8 cellular contexts compared by ENCODE assay signal in the genomic region with DNA sequence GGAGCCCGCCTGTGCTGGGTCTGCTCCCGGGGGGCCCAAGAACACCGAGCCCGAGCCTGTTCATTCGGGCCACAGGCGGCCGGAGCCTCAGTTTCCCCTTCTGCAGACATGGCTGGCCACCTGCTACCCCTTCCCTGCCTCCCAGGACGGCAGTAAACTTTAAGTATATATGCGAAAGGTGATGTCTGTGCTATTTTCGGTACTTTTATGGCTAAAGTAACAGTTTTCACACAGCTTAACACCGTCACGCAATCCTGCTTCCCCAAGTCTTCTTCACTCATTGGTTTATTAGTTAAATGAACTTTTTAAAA. TPM values are rescaled to one million over a fixed set of nuclear protein-coding genes. Genes with fewer than 3 reads are reported as not detected.
DNase-seq lines count a peak whose midpoint lies in the region; ATAC-seq and TF ChIP-seq lines count a peak whose summit lies in the region.

No MANE protein-coding gene starts in this region.

- intact Hi-C loops in right cardiac atrium (cut with DNase I): no loop called here

- no peaks in the 10 kb centered on the region for H3K27me3 Mint-ChIP-seq in T-cell

- no peaks in the 10 kb centered on the region for H3K27me3 ChIP-seq in GM06990 (replicated peaks; ENCODE audit: control insufficient read depth, insufficient read depth, low read length)
- no peaks in the 10 kb centered on the region for H3K27me3 ChIP-seq in right cardiac atrium (ENCODE audit: control insufficient read depth, insufficient read depth)
- H3K27me3 ChIP-seq in stomach smooth muscle (ENCODE audit: control insufficient read depth in 1 of 2, insufficient read depth in 2 of 2, low read length in 2 of 2): no peaks in the 10 kb centered on the region

- CTCF ChIA-PET in HEK293 (lab: Yijun Ruan, JAX) (interaction anchor here (0.6 to 1.3 kb wide), 3 partner anchors 9 to 245 kb away, joined by 4 read pairs; partner anchors contain the start of gene ZCCHC4), T-cell (lab: Charles Lee) (interaction anchor here (0.6 to 2.3 kb wide), 6 partner anchors 9 to 65 kb away, joined by 3 to 9 read pairs (median 4); partner anchors contain the start of gene ZCCHC4 (in 2 of the 2))

- peak overlapping the region; percentile 66 to 87 for H3K27ac Mint-ChIP-seq in T-cell

- ATAC-seq in T-cell (replicated peaks in 1 of 4) (peak in 3 of 4 experiments; percentile 0 to 4 (median 1)), right cardiac atrium (peak in 1 of 2 donors; percentile 3)

- peaks cover 9% of the 10 kb centered on the region for H3K36me3 Mint-ChIP-seq in T-cell

- H3K4me3 ChIP-seq in GM06990 (replicated peaks; ENCODE audit: low read depth, low read length) (peak overlapping the region; percentile 89), HEK293 (ENCODE audit: low read depth, low read length) (peak overlapping the region; percentile 89), right cardiac atrium (ENCODE audit: low read length) (peak overlapping the region; percentile 99), stomach smooth muscle (ENCODE audit: low read length in 2 of 2) (peak overlapping the region; percentile 82 to 91)

- POLR2A ChIA-PET in HEK293 (lab: Yijun Ruan, JAX) (no interaction called here), T-cell (lab: Charles Lee) (no interaction called here)

- TF ChIP-seq CTCF in GM06990 (IDR thresholded peaks at IDR 0.05; ENCODE audit: insufficient read depth, low read length, poor library complexity, severe bottlenecking) (no peak), HEK293 (tag by site-specific recombination; IDR thresholded peaks at IDR 0.05) (no peak)

- DNase-seq in GM06990 (ENCODE audit: extremely low read depth, insufficient read length) (no peak), T-cell (peak in 1 of 34 experiments; percentile 2), right cardiac atrium (peak in 1 of 3 donors; percentile 69), NCI-H1105 (lab: John Stamatoyannopoulos, UW) (no peak), 8988T (no peak), superior temporal gyrus (ENCODE audit: extremely low spot score) (no peak)

- H3K4me1 ChIP-seq in HEK293 (ENCODE audit: control insufficient read depth, insufficient read depth, low read length) (0 out of 2 replicates have a peak, but pooled peaks cover 3% of the 10 kb centered on the region), right cardiac atrium (ENCODE audit: control insufficient read depth, insufficient read depth, low read length) (peaks cover 7% of the 10 kb centered on the region), stomach smooth muscle (ENCODE audit: control insufficient read depth, insufficient read depth, low read length) (peaks cover 11% of the 10 kb centered on the region)

- no peaks in the 10 kb centered on the region for H3K9me3 Mint-ChIP-seq in T-cell

- H3K27ac ChIP-seq in HEK293 (ENCODE audit: extremely low read depth, low read depth, low read length): peak overlapping the region; percentile 28; the same call in 1 of the 2 replicates
- peak overlapping the region; percentile 9 for H3K27ac ChIP-seq in right cardiac atrium (ENCODE audit: low read length)
- peak overlapping the region; percentile 55 for H3K27ac ChIP-seq in stomach smooth muscle (ENCODE audit: low read length)

- no peaks in the 10 kb centered on the region for H3K9me3 ChIP-seq in HEK293 (ENCODE audit: control insufficient read depth, insufficient read depth, low read depth, low read length)
- no peaks in the 10 kb centered on the region for H3K9me3 ChIP-seq in right cardiac atrium (ENCODE audit: control insufficient read depth, low read length)
- no peaks in the 10 kb centered on the region for H3K9me3 ChIP-seq in stomach smooth muscle (ENCODE audit: control insufficient read depth in 2 of 2, low read length in 2 of 2)

- peak overlapping the region; percentile 83 to 84 for H3K9ac ChIP-seq in stomach smooth muscle (ENCODE audit: low read length in 2 of 2)

- no peaks in the 10 kb centered on the region; the same call in 1 of the 2 replicates for H3K36me3 ChIP-seq in GM06990 (ENCODE audit: control insufficient read depth, insufficient read depth, low read length)
- H3K36me3 ChIP-seq in HEK293 (ENCODE audit: control insufficient read depth in 2 of 2, insufficient read depth in 1 of 2, low read length in 2 of 2): peaks cover 4 to 35% of the 10 kb centered on the region in 2 experiments
- peaks cover 4 to 10% of the 10 kb centered on the region in 2 donors for H3K36me3 ChIP-seq in stomach smooth muscle (ENCODE audit: control insufficient read depth in 2 of 2, insufficient read depth in 2 of 2, low read length in 2 of 2)

- WGBS in right cardiac atrium: 6% methylated on average over 12 of the region's 12 CpGs

- no peak overlapping the region for H3K4me3 Mint-ChIP-seq in T-cell

- H3K4me1 Mint-ChIP-seq in T-cell: peaks cover 3 to 16% (median 13%) of the 10 kb centered on the region in 3 donors

TF ChIP-seq in HEK293, 187 proteins besides CTCF, POLR2A, EP300 and RAD21:
- no peak for TF ChIP-seq ZNF2 (tag by site-specific recombination; IDR thresholded peaks at IDR 0.05)
- TF ChIP-seq ZNF335 (tag by site-specific recombination; conservative IDR thresholded peaks at IDR 0.05): peak; percentile 19; the same call in 1 of the 2 replicates
- TF ChIP-seq ZFP37 (tag by site-specific recombination; IDR thresholded peaks at IDR 0.05): 0 out of 2 replicates have a peak, but pooled peaks have one; percentile 41

RNA-seq across cellular contexts. Expression of gene ANAPC4, which starts 0.5 kb away (rescaled TPM):
- total RNA-seq in T-cell (10 to 100 TPM; 40.4 to 56.6 (median 50.5) TPM), right cardiac atrium (10 to 100 TPM; 13.9 to 16.0 (median 15.4) TPM)
- 10.3 TPM for polyA plus RNA-seq in right cardiac atrium
